ENCODE assay signal across 10 cellular contexts in genomic region chr10:106571216-106571954, GRCh38.
DNase-seq lines count a peak whose midpoint lies in the region; ATAC-seq and TF ChIP-seq lines count a peak whose summit lies in the region.
"Had no signal": no experiment of that assay in that cellular context is flagged by ENCODE, and none has a peak within 500 bp of the region (broad histone marks: within the 10 kb centered on the region; RNA-seq: fewer than 3 reads in every experiment).

No MANE protein-coding gene starts in this region.

- TF ChIP-seq CTCF in GM12864 (IDR thresholded peaks at IDR 0.05; ENCODE audit: low read depth, low read length, missing control alignments) = peak; percentile 26
- peak; percentile 54 for TF ChIP-seq CTCF in NB4 (IDR thresholded peaks at IDR 0.05; ENCODE audit: low read depth, low read length)
- TF ChIP-seq CTCF in endothelial cell (IDR thresholded peaks at IDR 0.05; ENCODE audit: unreplicated experiment) = peak; percentile 67

- H3K4me3 ChIP-seq in GM12864 (ENCODE audit: low read depth, low read length) (no peak overlapping the region), NB4 (ENCODE audit: low read depth, low read length) (no peak overlapping the region)

- no peak for TF ChIP-seq POLR2A in NB4 (IDR thresholded peaks at IDR 0.05; ENCODE audit: extremely low read depth, insufficient read length)

- no peak for ATAC-seq in activated CD8-positive, alpha-beta T cell treated with anti-CD3 and anti-CD28 coated beads, Interleukin-2, amount 10 ng/mL, durations not matched to agents 7 days and 5 days
- ATAC-seq in HG03442 (IDR thresholded peaks at IDR 0.05; ENCODE audit: unreplicated experiment) = no peak

- DNase-seq in GM12864 (ENCODE audit: low read depth) (no peak), NB4 (ENCODE audit: low read depth) (peak; percentile 42), endothelial cell (ENCODE audit: low spot score) (peak; percentile 11), occipital lobe (lab: John Stamatoyannopoulos, UW) (peak; percentile 3), DMS114 treated with DMSO at 0.1 percent for 48 hours (lab: John Stamatoyannopoulos, UW; ENCODE audit: unreplicated experiment) (no peak), dermis blood vessel endothelial cell (no peak)
- no peak for DNase-seq in activated CD8-positive, alpha-beta T cell treated with anti-CD3 and anti-CD28 coated beads, Interleukin-2, amount 10 ng/mL, durations not matched to agents 7 days and 5 days
- DNase-seq: activated effector memory CD4-positive, alpha-beta T cell treated with anti-CD3 and anti-CD28 coated beads, Interleukin-2, amount 50 U/mL, for 16 hours; stimulated activated naive CD4-positive, alpha-beta T cell treated with Interleukin-2 at 50 U/mL for 16 hours had no signal

- POLR2A ChIA-PET in activated CD8-positive, alpha-beta T cell treated with anti-CD3 and anti-CD28 coated beads, Interleukin-2, amount 10 ng/mL, durations not matched to agents 7 days and 5 days (lab: Charles Lee) = no interaction called here

- no peaks in the 10 kb centered on the region for H3K36me3 Mint-ChIP-seq in endothelial cell (ENCODE audit: low read depth, unreplicated experiment)
- H3K36me3 Mint-ChIP-seq in activated CD8-positive, alpha-beta T cell treated with anti-CD3 and anti-CD28 coated beads, Interleukin-2, amount 10 ng/mL, durations not matched to agents 7 days and 5 days (ENCODE audit: low read depth) = no peaks in the 10 kb centered on the region

- peaks cover 3% of the 10 kb centered on the region for H3K27me3 Mint-ChIP-seq in endothelial cell (ENCODE audit: unreplicated experiment)
- no peaks in the 10 kb centered on the region for H3K27me3 Mint-ChIP-seq in activated CD8-positive, alpha-beta T cell treated with anti-CD3 and anti-CD28 coated beads, Interleukin-2, amount 10 ng/mL, durations not matched to agents 7 days and 5 days (ENCODE audit: low read depth)

- peaks cover 13% of the 10 kb centered on the region for H3K4me1 Mint-ChIP-seq in endothelial cell (ENCODE audit: unreplicated experiment)
- H3K4me1 Mint-ChIP-seq in activated CD8-positive, alpha-beta T cell treated with anti-CD3 and anti-CD28 coated beads, Interleukin-2, amount 10 ng/mL, durations not matched to agents 7 days and 5 days (ENCODE audit: low read depth) = no peaks in the 10 kb centered on the region

- no peak overlapping the region for H3K4me3 Mint-ChIP-seq in endothelial cell (ENCODE audit: unreplicated experiment)
- no peak overlapping the region for H3K4me3 Mint-ChIP-seq in activated CD8-positive, alpha-beta T cell treated with anti-CD3 and anti-CD28 coated beads, Interleukin-2, amount 10 ng/mL, durations not matched to agents 7 days and 5 days

- H3K27ac Mint-ChIP-seq in endothelial cell (ENCODE audit: unreplicated experiment) = no peak overlapping the region
- no peak overlapping the region for H3K27ac Mint-ChIP-seq in activated CD8-positive, alpha-beta T cell treated with anti-CD3 and anti-CD28 coated beads, Interleukin-2, amount 10 ng/mL, durations not matched to agents 7 days and 5 days

- H3K9me3 Mint-ChIP-seq in endothelial cell (ENCODE audit: unreplicated experiment) = no peaks in the 10 kb centered on the region
- H3K9me3 Mint-ChIP-seq in activated CD8-positive, alpha-beta T cell treated with anti-CD3 and anti-CD28 coated beads, Interleukin-2, amount 10 ng/mL, durations not matched to agents 7 days and 5 days (ENCODE audit: insufficient read depth) = no peaks in the 10 kb centered on the region

- CTCF ChIA-PET in activated CD8-positive, alpha-beta T cell treated with anti-CD3 and anti-CD28 coated beads, Interleukin-2, amount 10 ng/mL, durations not matched to agents 7 days and 5 days (lab: Charles Lee) = interaction anchor here (1.0 kb wide), 1 partner anchor 134 kb away, joined by 3 read pairs; no protein-coding TSS in a partner anchor

Comparison
In these comparisons a context has a peak if more than half of its experiments do, and no peak if none do; other contexts are left out.
1. DNase-seq: peak in NB4 (single experiment), endothelial cell (single experiment) and occipital lobe (single experiment); none in GM12864 (single experiment), DMS114 treated with DMSO at 0.1 percent for 48 hours (single experiment), activated CD8-positive, alpha-beta T cell treated with anti-CD3 and anti-CD28 coated beads, Interleukin-2, amount 10 ng/mL, durations not matched to agents 7 days and 5 days (single experiment) and dermis blood vessel endothelial cell (single experiment).
2. Peak in every context shown above with its lines, with median percentiles within 50 percentile points of each other: CTCF ChIP-seq.